Comparison of ENCODE assay signal across 1 cellular context in genomic region chr11:57414612-57415212, GRCh38.
A peak's percentile ranks its signal among the peaks of the same experiment; 100 is the strongest.
TF ChIP-seq lines count a peak whose summit lies in the region.

No MANE protein-coding gene starts in this region.

TF ChIP-seq in GM12891, 5 proteins besides CTCF, POLR2A, EP300 and RAD21:
- TF ChIP-seq POLR2AphosphoS5 (IDR thresholded peaks at IDR 0.05; ENCODE audit: low read depth, low read length) (0 out of 2 replicates have a peak, but pooled peaks have one; percentile 16), SPI1 (IDR thresholded peaks at IDR 0.05; ENCODE audit: low read depth, low read length) (no peak)
